Comparison of ENCODE assay signal across 9 cellular contexts in genomic region chr10:76632158-76633051, GRCh38.
A peak's percentile ranks its signal among the peaks of the same experiment; 100 is the strongest.
DNase-seq lines count a peak whose midpoint lies in the region; ATAC-seq and TF ChIP-seq lines count a peak whose summit lies in the region.
"Had no signal": no experiment of that assay in that cellular context is flagged by ENCODE, and none has a peak within 500 bp of the region (broad histone marks: within the 10 kb centered on the region; RNA-seq: fewer than 3 reads in every experiment).

No MANE protein-coding gene starts in this region.

- no peak overlapping the region for H3K4me3 Mint-ChIP-seq in activated CD4-positive, alpha-beta T cell treated with anti-CD3 and anti-CD28 coated beads, Interleukin-2, amount 10 ng/mL, durations not matched to agents 24 days and 14 days

- H3K9me3 ChIP-seq in fibroblast of lung (ENCODE audit: control insufficient read depth, insufficient read depth, low read depth, low read length) (no peaks in the 10 kb centered on the region), trophoblast cell (ENCODE audit: insufficient read depth, low read depth, low read length) (no peaks in the 10 kb centered on the region)

- no peaks in the 10 kb centered on the region for H3K4me1 Mint-ChIP-seq in activated CD4-positive, alpha-beta T cell treated with anti-CD3 and anti-CD28 coated beads, Interleukin-2, amount 10 ng/mL, durations not matched to agents 24 days and 14 days
- H3K4me1 Mint-ChIP-seq: CD8-positive, alpha-beta memory T cell had no signal

- no peak overlapping the region for H2AK5ac ChIP-seq in trophoblast cell (ENCODE audit: low read length)

- no peak overlapping the region for H4K12ac ChIP-seq in trophoblast cell (ENCODE audit: low read depth, low read length)

- H3K4ac ChIP-seq in trophoblast cell (ENCODE audit: low read depth, low read length): no peak overlapping the region

- H3K27ac Mint-ChIP-seq in activated CD4-positive, alpha-beta T cell treated with anti-CD3 and anti-CD28 coated beads, Interleukin-2, amount 10 ng/mL, durations not matched to agents 24 days and 14 days: no peak overlapping the region

- no peaks in the 10 kb centered on the region for H3K9me3 Mint-ChIP-seq in activated CD4-positive, alpha-beta T cell treated with anti-CD3 and anti-CD28 coated beads, Interleukin-2, amount 10 ng/mL, durations not matched to agents 24 days and 14 days

- H3K36me3 ChIP-seq in fibroblast of lung (ENCODE audit: control insufficient read depth, insufficient read depth, low read length) (no peaks in the 10 kb centered on the region), trophoblast cell (ENCODE audit: control insufficient read depth in 1 of 2, insufficient read depth in 2 of 2, low read length in 2 of 2) (no peaks in the 10 kb centered on the region)

- H3K9ac ChIP-seq in fibroblast of lung (ENCODE audit: insufficient read depth, low read length) (no peak overlapping the region), trophoblast cell (ENCODE audit: low read length) (no peak overlapping the region)

- peaks cover 3% of the 10 kb centered on the region for H3K27me3 ChIP-seq in fibroblast of lung (ENCODE audit: control insufficient read depth, insufficient read depth, low read length)
- H3K27me3 ChIP-seq in trophoblast cell (ENCODE audit: insufficient read depth, low read length): no peaks in the 10 kb centered on the region

- no peak overlapping the region for H4K91ac ChIP-seq in trophoblast cell (ENCODE audit: low read depth, low read length)

- H3K4me3 ChIP-seq in fibroblast of lung (replicated peaks in 1 of 4; ENCODE audit: control extremely low read depth in 1 of 4, insufficient read depth in 1 of 4, low read depth in 3 of 4, low read length in 4 of 4): no peak overlapping the region
- H3K4me3 ChIP-seq in trophoblast cell (ENCODE audit: low read depth, low read length): no peak overlapping the region

- H3K4me2 ChIP-seq in fibroblast of lung (ENCODE audit: extremely low read depth, insufficient read depth, low read length) (no peak overlapping the region), trophoblast cell (ENCODE audit: low read length) (peak overlapping the region; percentile 15)

- H3K36me3 Mint-ChIP-seq in activated CD4-positive, alpha-beta T cell treated with anti-CD3 and anti-CD28 coated beads, Interleukin-2, amount 10 ng/mL, durations not matched to agents 24 days and 14 days (ENCODE audit: low read depth): no peaks in the 10 kb centered on the region
- H3K36me3 Mint-ChIP-seq: CD8-positive, alpha-beta memory T cell had no signal

- TF ChIP-seq CTCF in fibroblast of lung (conservative IDR thresholded peaks at IDR 0.05 in 1 of 2, IDR thresholded peaks at IDR 0.05 in 1 of 2; ENCODE audit: low read depth in 1 of 2, low read length in 2 of 2): peak; percentile 7 to 34

- H2AFZ ChIP-seq in fibroblast of lung (ENCODE audit: low read length) (no peak overlapping the region), trophoblast cell (ENCODE audit: insufficient read depth, low read length, poor library complexity) (no peak overlapping the region)

- H3K18ac ChIP-seq in trophoblast cell (ENCODE audit: low read length): no peak overlapping the region

- H4K8ac ChIP-seq in trophoblast cell (ENCODE audit: low read depth, low read length): no peak overlapping the region

- H3K4me1 ChIP-seq in fibroblast of lung (ENCODE audit: control insufficient read depth, extremely low read depth, insufficient read depth, low read length) (no peaks in the 10 kb centered on the region), trophoblast cell (ENCODE audit: control insufficient read depth in 1 of 2, insufficient read depth in 2 of 2, low read length in 2 of 2) (no peaks in the 10 kb centered on the region)

- peaks cover 2% of the 10 kb centered on the region for H3K27me3 Mint-ChIP-seq in activated CD4-positive, alpha-beta T cell treated with anti-CD3 and anti-CD28 coated beads, Interleukin-2, amount 10 ng/mL, durations not matched to agents 24 days and 14 days
- H3K27me3 Mint-ChIP-seq: CD8-positive, alpha-beta memory T cell had no signal

- ATAC-seq in GM19324 (IDR thresholded peaks at IDR 0.05; ENCODE audit: low FRiP score, unreplicated experiment): no peak

- peak; percentile 30 for DNase-seq in activated CD4-positive, alpha-beta T cell treated with anti-CD3 and anti-CD28 coated beads, Interleukin-2, amount 10 ng/mL, durations not matched to agents 24 days and 14 days
- no peak for DNase-seq in activated CD4-positive, alpha-beta T cell treated with anti-CD3 and anti-CD28 coated beads, Interleukin-2, amount 50 U/mL, for 1 hour
- DNase-seq in NCI-H510A (lab: John Stamatoyannopoulos, UW): peak; percentile 19
- peak in 1 of 2 donors; percentile 20 for DNase-seq in fibroblast of lung (ENCODE audit: low read depth in 2 of 2)
- DNase-seq in trophoblast cell: no peak
- no peak for DNase-seq in AG08395 (ENCODE audit: low spot score)
- no peak for DNase-seq in T-helper 1 cell

- H3K27ac ChIP-seq in fibroblast of lung (ENCODE audit: insufficient read depth, low read length) (no peak overlapping the region), trophoblast cell (ENCODE audit: low read depth, low read length) (no peak overlapping the region)

- no peaks in the 10 kb centered on the region for H3K79me1 ChIP-seq in trophoblast cell (ENCODE audit: low read length)

- intact Hi-C loops in activated CD4-positive, alpha-beta T cell treated with anti-CD3 and anti-CD28 coated beads, Interleukin-2, amount 10 ng/mL, durations not matched to agents 24 days and 14 days (cut with micrococcal nuclease): no loop called here

- no peaks in the 10 kb centered on the region for H3K79me2 ChIP-seq in fibroblast of lung (ENCODE audit: control insufficient read depth, insufficient read depth, low read length)
- H3K79me2 ChIP-seq in trophoblast cell (ENCODE audit: control insufficient read depth, insufficient read depth, low read length, poor library complexity): no peaks in the 10 kb centered on the region

- no peak overlapping the region for H2BK12ac ChIP-seq in trophoblast cell (ENCODE audit: low read length)

- no peak overlapping the region for H2BK120ac ChIP-seq in trophoblast cell (ENCODE audit: insufficient read depth, low read length, poor library complexity)

- H4K20me1 ChIP-seq in fibroblast of lung (ENCODE audit: control insufficient read depth, extremely low read depth, insufficient read depth, low read length): no peaks in the 10 kb centered on the region

- no peak overlapping the region for H2BK5ac ChIP-seq in trophoblast cell (ENCODE audit: low read depth, low read length, poor library complexity)

- no CpG with 5 or more reads among the region's 16 CpGs for WGBS in trophoblast cell (ENCODE audit: extremely low coverage, insufficient coverage, insufficient read length)

- no peak overlapping the region for H3K14ac ChIP-seq in trophoblast cell (ENCODE audit: low read length)

- no peak overlapping the region for H3K23ac ChIP-seq in trophoblast cell (ENCODE audit: low read length)

Comparison
In these comparisons a context has a peak if more than half of its experiments do, and no peak if none do; other contexts are left out.
1. DNase-seq: peak in activated CD4-positive, alpha-beta T cell treated with anti-CD3 and anti-CD28 coated beads, Interleukin-2, amount 10 ng/mL, durations not matched to agents 24 days and 14 days (single experiment) and NCI-H510A (single experiment); none in activated CD4-positive, alpha-beta T cell treated with anti-CD3 and anti-CD28 coated beads, Interleukin-2, amount 50 U/mL, for 1 hour (single experiment), trophoblast cell (0 of 2), AG08395 (single experiment) and T-helper 1 cell (0 of 5).